ENCODE assay signal across 27 cellular contexts in the genomic region with DNA sequence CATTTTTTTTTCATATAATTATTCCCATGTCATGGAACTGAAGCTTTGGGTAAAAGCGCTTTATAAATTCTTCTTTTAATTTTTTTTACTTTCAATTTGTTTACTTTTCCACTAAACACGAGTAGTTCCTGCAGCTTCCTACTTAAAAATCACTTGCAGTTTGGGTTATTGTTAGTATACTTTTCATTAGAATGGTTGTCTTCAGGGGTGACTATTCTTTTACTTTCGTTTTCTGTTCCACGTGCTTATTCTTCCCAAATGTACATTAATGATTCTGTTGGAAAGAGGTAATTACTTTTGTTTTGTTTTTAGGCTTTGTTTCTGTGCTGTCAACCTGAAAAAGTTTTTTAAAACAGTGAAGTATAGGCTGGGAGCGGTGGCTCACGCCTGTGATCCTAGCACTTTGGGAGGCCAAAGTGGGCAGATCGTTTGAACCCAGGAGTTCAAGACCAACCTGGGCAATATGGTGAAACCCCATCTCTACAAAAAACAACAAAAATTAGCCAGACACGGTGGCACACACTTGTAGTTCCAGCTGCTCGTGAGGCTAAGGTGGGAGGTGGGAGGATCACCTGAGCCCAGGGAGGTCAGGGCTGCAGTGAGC.
DNase-seq lines count a peak whose midpoint lies in the region; ATAC-seq and TF ChIP-seq lines count a peak whose summit lies in the region.
"Had no signal": no experiment of that assay in that cellular context is flagged by ENCODE, and none has a peak within 500 bp of the region (broad histone marks: within the 10 kb centered on the region; RNA-seq: fewer than 3 reads in every experiment).

No MANE protein-coding gene starts in this region.

- no peaks in the 10 kb centered on the region for H3K9me3 Mint-ChIP-seq in memory B cell
- H3K9me3 Mint-ChIP-seq: activated CD4-positive, alpha-beta T cell treated with anti-CD3 and anti-CD28 coated beads, Interleukin-2, amount 10 ng/mL, durations not matched to agents 24 days and 14 days; activated T-cell treated with anti-CD3 and anti-CD28 coated beads, Interleukin-2, amount 50 U/mL, for 4 hours; effector memory CD8-positive, alpha-beta T cell; neural progenitor cell; stimulated activated memory B cell treated with anti-CD40 and anti-IgM and Interleukin-4, amounts not matched to agents 10 μg/mL and 1 μg/mL and 100 μg/mL, for 72 hours; WTC11 had no signal

- TF ChIP-seq CTCF in MM.1S (IDR thresholded peaks at IDR 0.05; ENCODE audit: low read length) (no peak), WI38 (IDR thresholded peaks at IDR 0.05; ENCODE audit: low read depth, low read length) (no peak)

- no peaks in the 10 kb centered on the region for H3K27me3 ChIP-seq in MM.1S (replicated peaks; ENCODE audit: insufficient read depth, low read length)
- H3K27me3 ChIP-seq: upper lobe of right lung had no signal

- H3K27ac Mint-ChIP-seq in memory B cell = no peak overlapping the region
- H3K27ac Mint-ChIP-seq: activated CD4-positive, alpha-beta T cell treated with anti-CD3 and anti-CD28 coated beads, Interleukin-2, amount 10 ng/mL, durations not matched to agents 24 days and 14 days; CD4-positive, CD25-positive, alpha-beta regulatory T cell; effector memory CD8-positive, alpha-beta T cell; neural progenitor cell; stimulated activated memory B cell treated with anti-CD40 and anti-IgM and Interleukin-4, amounts not matched to agents 10 μg/mL and 1 μg/mL and 100 μg/mL, for 72 hours; WTC11 had no signal

- H3F3A ChIP-seq in MM.1S (ENCODE audit: insufficient read depth, low read length) = peaks cover 3% of the 10 kb centered on the region; the same call in 1 of the 2 replicates

- peak overlapping the region; percentile 37 for H3K4me3 Mint-ChIP-seq in memory B cell
- H3K4me3 Mint-ChIP-seq: activated CD4-positive, alpha-beta T cell treated with anti-CD3 and anti-CD28 coated beads, Interleukin-2, amount 10 ng/mL, durations not matched to agents 24 days and 14 days; activated T-cell treated with anti-CD3 and anti-CD28 coated beads, Interleukin-2, amount 50 U/mL, for 4 hours; CD4-positive, CD25-positive, alpha-beta regulatory T cell; effector memory CD8-positive, alpha-beta T cell; neural progenitor cell; stimulated activated memory B cell treated with anti-CD40 and anti-IgM and Interleukin-4, amounts not matched to agents 10 μg/mL and 1 μg/mL and 100 μg/mL, for 72 hours; WTC11 had no signal

- H3K9me2 ChIP-seq in MM.1S (replicated peaks; ENCODE audit: insufficient read depth, low read length) = no peaks in the 10 kb centered on the region

- H3K9ac ChIP-seq in MM.1S (ENCODE audit: low read length) = no peak overlapping the region
- H3K9ac ChIP-seq: neural progenitor cell, parathyroid adenoma had no signal

- no peaks in the 10 kb centered on the region for H3K9me3 ChIP-seq in MM.1S (replicated peaks; ENCODE audit: insufficient read depth, low read length)
- H3K9me3 ChIP-seq: upper lobe of right lung had no signal

- peaks cover 20% of the 10 kb centered on the region for H3K4me1 Mint-ChIP-seq in memory B cell

- no peaks in the 10 kb centered on the region for H4K20me1 ChIP-seq in MM.1S (ENCODE audit: insufficient read depth, low read length)

- no peaks in the 10 kb centered on the region for H3K36me3 ChIP-seq in MM.1S (replicated peaks; ENCODE audit: insufficient read depth, low read length)
- H3K36me3 ChIP-seq: neural progenitor cell, upper lobe of right lung had no signal

- H3K4me1 ChIP-seq in MM.1S (ENCODE audit: low read length) = peaks cover 6% of the 10 kb centered on the region; the same call in 1 of the 2 replicates
- H3K4me1 ChIP-seq: parathyroid adenoma had no signal

- ATAC-seq in memory B cell (ENCODE audit: low read depth) (no peak), HG02642 (IDR thresholded peaks at IDR 0.05; ENCODE audit: poor library complexity, unreplicated experiment) (no peak), HG02884 (IDR thresholded peaks at IDR 0.05; ENCODE audit: unreplicated experiment) (no peak)
- ATAC-seq: activated T-cell treated with anti-CD3 and anti-CD28 coated beads, Interleukin-2, amount 50 U/mL, for 4 hours; effector memory CD8-positive, alpha-beta T cell; stimulated activated memory B cell treated with anti-CD40 and anti-IgM and Interleukin-4, amounts not matched to agents 10 μg/mL and 1 μg/mL and 100 μg/mL, for 72 hours; upper lobe of right lung; WTC11 had no signal

- no peaks in the 10 kb centered on the region for H3K36me3 Mint-ChIP-seq in memory B cell
- H3K36me3 Mint-ChIP-seq: CD4-positive, CD25-positive, alpha-beta regulatory T cell; neural progenitor cell; stimulated activated memory B cell treated with anti-CD40 and anti-IgM and Interleukin-4, amounts not matched to agents 10 μg/mL and 1 μg/mL and 100 μg/mL, for 72 hours; WTC11 had no signal

- H3K27ac ChIP-seq in MM.1S (ENCODE audit: low read length) = no peak overlapping the region
- H3K27ac ChIP-seq: coronary artery, neural progenitor cell, parathyroid adenoma, upper lobe of right lung had no signal

- no peaks in the 10 kb centered on the region for H3K79me2 ChIP-seq in MM.1S (ENCODE audit: low read length)

- H3K27me3 Mint-ChIP-seq in memory B cell = no peaks in the 10 kb centered on the region
- H3K27me3 Mint-ChIP-seq: stimulated activated memory B cell treated with anti-CD40 and anti-IgM and Interleukin-4, amounts not matched to agents 10 μg/mL and 1 μg/mL and 100 μg/mL, for 72 hours had no signal

- peak; percentile 25 for DNase-seq in NOMO-1 treated with DMSO at 0.1 percent for 48 hours (lab: John Stamatoyannopoulos, UW; ENCODE audit: unreplicated experiment)
- DNase-seq in NOMO-1 treated with dmso at 0.1 percent for 144 hours (lab: John Stamatoyannopoulos, UW; ENCODE audit: unreplicated experiment) = no peak
- peak; percentile 18 for DNase-seq in MM.1S
- no peak for DNase-seq in memory B cell (ENCODE audit: low spot score in 2 of 2)
- no peak for DNase-seq in NCI-H187 (lab: John Stamatoyannopoulos, UW)
- DNase-seq: 8988T; activated CD4-positive, alpha-beta T cell treated with anti-CD3 and anti-CD28 coated beads, Interleukin-2, amount 10 ng/mL, durations not matched to agents 24 days and 14 days; activated T-cell treated with anti-CD3 and anti-CD28 coated beads, Interleukin-2, amount 50 U/mL, for 4 hours; CD4-positive, CD25-positive, alpha-beta regulatory T cell; effector memory CD8-positive, alpha-beta T cell; GOT3; KG1; mesendoderm; NCI-H1436; NCI-H2107; NCI-H446; retina; SHP77 treated with DMSO at 0.1 percent for 48 hours; upper lobe of right lung had no signal

- H3K4me3 ChIP-seq in MM.1S (ENCODE audit: low read length) (peak overlapping the region; percentile 8; the same call in 1 of the 2 replicates), WI38 (ENCODE audit: low read depth, low read length) (peak overlapping the region; percentile 44)
- H3K4me3 ChIP-seq: coronary artery, neural progenitor cell, upper lobe of right lung had no signal

- peak overlapping the region; percentile 49 for H3K4me2 ChIP-seq in MM.1S (ENCODE audit: low read depth, low read length)
- H3K4me2 ChIP-seq: neural progenitor cell had no signal

- H2AFZ ChIP-seq in MM.1S (ENCODE audit: low read length) = peak overlapping the region; percentile 68
- H2AFZ ChIP-seq: neural progenitor cell, parathyroid adenoma had no signal

Comparison
In these comparisons a context has a peak if more than half of its experiments do, and no peak if none do; other contexts are left out.
1. DNase-seq: peak in NOMO-1 treated with DMSO at 0.1 percent for 48 hours (single experiment) and MM.1S (single experiment); none in NOMO-1 treated with dmso at 0.1 percent for 144 hours (single experiment), memory B cell (0 of 2) and NCI-H187 (0 of 2).